ENCODE assay signal across 9 cellular contexts in the genomic region with DNA sequence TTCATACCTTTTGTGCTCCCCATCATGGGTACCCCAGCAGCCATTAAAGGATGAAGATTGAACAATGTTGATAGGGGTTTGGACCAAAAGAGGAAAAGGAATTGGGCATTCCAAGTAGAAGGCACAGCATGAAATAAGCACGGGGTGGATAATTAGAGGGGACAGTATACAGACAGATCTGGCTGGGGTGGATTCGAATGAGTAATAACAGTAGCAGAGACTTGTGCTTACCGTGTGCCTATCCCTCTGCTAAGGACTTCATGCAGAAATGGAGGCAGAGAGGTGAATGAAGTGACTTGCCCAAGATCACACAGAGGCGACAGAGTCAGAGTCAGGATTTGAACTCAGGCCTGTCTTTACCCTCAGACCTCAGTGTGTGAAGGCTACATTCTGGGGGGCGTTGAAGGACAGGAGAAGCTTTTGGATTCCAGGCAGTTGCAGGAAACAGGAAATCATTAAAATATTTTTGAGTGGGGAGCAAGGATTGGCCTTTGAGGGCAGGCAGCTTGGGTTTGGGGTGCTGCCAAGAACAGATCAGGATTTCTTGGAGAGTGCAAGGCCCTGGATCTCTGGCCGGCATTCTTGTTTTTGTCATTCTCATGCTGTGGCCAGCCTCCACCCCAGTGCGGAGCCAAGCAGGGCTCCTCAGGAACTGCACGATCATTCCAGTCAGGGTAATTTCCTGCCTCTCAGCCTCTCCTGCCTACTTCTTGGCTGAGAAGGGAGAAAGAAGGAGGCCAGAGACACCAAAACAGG. TPM values are rescaled to one million over a fixed set of nuclear protein-coding genes. Genes with fewer than 3 reads are reported as not detected.
DNase-seq lines count a peak whose midpoint lies in the region; ATAC-seq, FAIRE-seq and TF ChIP-seq lines count a peak whose summit lies in the region.
"Had no signal": no experiment of that assay in that cellular context is flagged by ENCODE, and none has a peak within 500 bp of the region (broad histone marks: within the 10 kb centered on the region; RNA-seq: fewer than 3 reads in every experiment).

No MANE protein-coding gene starts in this region.

- no peaks in the 10 kb centered on the region for H3K9me3 Mint-ChIP-seq in astrocyte (ENCODE audit: unreplicated experiment)

- H3K36me3 Mint-ChIP-seq in astrocyte (ENCODE audit: low read depth, unreplicated experiment), result peaks cover 41% of the 10 kb centered on the region

- in situ Hi-C loops in G401 (cut with HindIII; ENCODE audit: low sequenced_read_pairs), result no loop called here
- in situ Hi-C loops in gastrocnemius medialis (cut with MboI; ENCODE audit: low sequenced_read_pairs in 4 of 4), result no loop called here

- H3K4me1 Mint-ChIP-seq in astrocyte (ENCODE audit: low read depth, unreplicated experiment), result peaks cover 3% of the 10 kb centered on the region

- H3K4me2 ChIP-seq in astrocyte (ENCODE audit: low read length), result peak overlapping the region; percentile 65

- H3K27me3 ChIP-seq in astrocyte (ENCODE audit: insufficient read depth, low read length) (no peaks in the 10 kb centered on the region), right atrium auricular region (no peaks in the 10 kb centered on the region), gastrocnemius medialis (no peaks in the 10 kb centered on the region)

- H3K4me1 ChIP-seq in astrocyte (ENCODE audit: insufficient read depth, low read length) (peaks cover 15% of the 10 kb centered on the region), right atrium auricular region (peaks cover 0 to 23% of the 10 kb centered on the region in 2 donors), gastrocnemius medialis (peaks cover 19 to 21% of the 10 kb centered on the region in 2 donors)

- DNase-seq in G401 (ENCODE audit: low spot score) (peak; percentile 71), astrocyte (ENCODE audit: low read depth) (peak; percentile 95), right atrium auricular region (ENCODE audit: low spot score) (peak; percentile 92), gastrocnemius medialis (peak; percentile 76 to 84), HT-29 (ENCODE audit: low spot score) (no peak), iPS-NIHi11 (ENCODE audit: low spot score) (no peak)
- no peak for DNase-seq in stimulated activated naive CD8-positive, alpha-beta T cell treated with anti-CD3 and anti-CD28 coated beads, Interleukin-15, Interleukin-2, amounts not matched to agents 100 U/mL and 50 U/mL, for 24 hours

- H3K27ac ChIP-seq in astrocyte (ENCODE audit: low read depth, low read length), result peak overlapping the region; percentile 83
- peak overlapping the region; percentile 83 to 93 for H3K27ac ChIP-seq in right atrium auricular region
- H3K27ac ChIP-seq in gastrocnemius medialis, result peak overlapping the region; percentile 78 to 91 (median 86)

- H3K36me3 ChIP-seq in astrocyte (ENCODE audit: insufficient read depth, low read length) (peaks cover 39% of the 10 kb centered on the region), right atrium auricular region (peaks cover 52% of the 10 kb centered on the region), gastrocnemius medialis (peaks cover 0 to 50% of the 10 kb centered on the region in 2 donors)

- H3K4me3 Mint-ChIP-seq in astrocyte (ENCODE audit: unreplicated experiment), result no peak overlapping the region

- H2AFZ ChIP-seq in astrocyte (ENCODE audit: low read depth, low read length), result no peak overlapping the region

- peaks cover 21% of the 10 kb centered on the region for H4K20me1 ChIP-seq in astrocyte (ENCODE audit: insufficient read depth, low read length)

- ATAC-seq in gastrocnemius medialis (peak; percentile 88 to 96), HG02981 (IDR thresholded peaks at IDR 0.05; ENCODE audit: unreplicated experiment) (no peak)
- ATAC-seq in stimulated activated naive CD8-positive, alpha-beta T cell treated with anti-CD3 and anti-CD28 coated beads, Interleukin-15, Interleukin-2, amounts not matched to agents 100 U/mL and 50 U/mL, for 24 hours, result no peak

- TF ChIP-seq CTCF in astrocyte (IDR thresholded peaks at IDR 0.05; ENCODE audit: insufficient read depth, low read depth, low read length) (no peak), right atrium auricular region (IDR thresholded peaks at IDR 0.05) (no peak), gastrocnemius medialis (IDR thresholded peaks at IDR 0.05 in 4 of 5, conservative IDR thresholded peaks at IDR 0.05 in 1 of 5) (no peak)

- no peak for FAIRE-seq in astrocyte (lab: Jason Lieb, UNC)
- FAIRE-seq: frontal cortex had no signal

- H3K9ac ChIP-seq in astrocyte (ENCODE audit: low read length), result peak overlapping the region; percentile 70

- no peak overlapping the region for H3K4me3 ChIP-seq in astrocyte (ENCODE audit: insufficient read depth, low read depth, low read length)
- H3K4me3 ChIP-seq in right atrium auricular region, result no peak overlapping the region
- peak overlapping the region in 2 of 4 donors; percentile 4 to 14 for H3K4me3 ChIP-seq in gastrocnemius medialis

- no peaks in the 10 kb centered on the region for H3K27me3 Mint-ChIP-seq in astrocyte (ENCODE audit: low read depth, unreplicated experiment)

- no peaks in the 10 kb centered on the region for H3K9me3 ChIP-seq in astrocyte (ENCODE audit: insufficient read depth, low read depth, low read length)
- H3K9me3 ChIP-seq in right atrium auricular region, result no peaks in the 10 kb centered on the region
- no peaks in the 10 kb centered on the region for H3K9me3 ChIP-seq in gastrocnemius medialis

- H3K79me2 ChIP-seq in astrocyte (ENCODE audit: insufficient read depth, low read length), result peaks cover 5% of the 10 kb centered on the region

- intact Hi-C loops in gastrocnemius medialis (cut with DNase I; ENCODE audit: low total_unique reads), result no loop called here

- no peak overlapping the region for H3K27ac Mint-ChIP-seq in astrocyte (ENCODE audit: unreplicated experiment)

- no peak for TF ChIP-seq POLR2A in gastrocnemius medialis (IDR thresholded peaks at IDR 0.05)

RNA-seq across cellular contexts. Expression of a gene that starts 18.7 kb away (rescaled TPM):
- total RNA-seq in G401 (2014; rRNA removed; shearing (Covaris generic)), result 54.0 and 61.7 TPM in 2 replicates
- total RNA-seq in astrocyte (42.0 and 43.2 TPM in 2 replicates), right atrium auricular region (10 to 100 TPM; 34.8 to 54.3 TPM), gastrocnemius medialis (10 to 100 TPM; 48.1 to 65.3 (median 50.2) TPM)
- total RNA-seq in HT-29 (2014; rRNA removed; shearing (Covaris generic)), result 109 and 115 TPM in 2 replicates

RNA-seq across cellular contexts. Expression of a gene that starts 19.0 kb away (rescaled TPM):
- 35.9 and 71.8 TPM in 2 replicates for total RNA-seq in G401 (2014; rRNA removed; shearing (Covaris generic))
- total RNA-seq in astrocyte, result 27.0 and 29.9 TPM in 2 replicates
- total RNA-seq in right atrium auricular region, result 10 to 100 TPM; 29.9 to 32.3 TPM
- total RNA-seq in gastrocnemius medialis, result 10 to 100 TPM; 25.5 to 48.1 (median 37.7) TPM
- total RNA-seq in HT-29 (2014; rRNA removed; shearing (Covaris generic)), result 59.7 and 64.3 TPM in 2 replicates

RNA-seq across cellular contexts. Expression of a gene that starts 30.0 kb away (rescaled TPM):
- total RNA-seq in G401 (2014; rRNA removed; shearing (Covaris generic)), result 44.2 and 64.2 TPM in 2 replicates
- total RNA-seq in astrocyte (95.0 and 98.6 TPM in 2 replicates), right atrium auricular region (10 to 100 TPM; 48.5 to 97.6 TPM), gastrocnemius medialis (10 to 100 TPM; 30.9 to 63.7 (median 59.2) TPM)
- 220 and 230 TPM in 2 replicates for total RNA-seq in HT-29 (2014; rRNA removed; shearing (Covaris generic))

RNA-seq across cellular contexts. Expression of a gene that starts 34.4 kb away (rescaled TPM):
- 1.1 and 1.9 TPM in 2 replicates for total RNA-seq in G401 (2014; rRNA removed; shearing (Covaris generic))
- 21.6 and 28.0 TPM in 2 replicates for total RNA-seq in astrocyte
- 100 to 1,000 TPM; 107 to 202 TPM for total RNA-seq in right atrium auricular region
- 100 to 1,000 TPM in 2 of 4 donors, 10 to 100 TPM in 2; 72.2 to 202 (median 132) TPM for total RNA-seq in gastrocnemius medialis
- total RNA-seq in HT-29 (2014; rRNA removed; shearing (Covaris generic)), result 124 and 131 TPM in 2 replicates

RNA-seq across cellular contexts. Expression of a gene that starts 36.4 kb away (rescaled TPM):
- total RNA-seq in G401 (2014; rRNA removed; shearing (Covaris generic)), result not detected in 2 replicates
- total RNA-seq in astrocyte (0.79 and 1.1 TPM in 2 replicates), right atrium auricular region (1 to 10 TPM; 5.3 to 9.7 TPM), gastrocnemius medialis (1 to 10 TPM; 2.3 to 5.4 (median 3.7) TPM)
- not detected in 2 replicates for total RNA-seq in HT-29 (2014; rRNA removed; shearing (Covaris generic))

Comparison
In these comparisons a context has a peak if more than half of its experiments do, and no peak if none do; other contexts are left out.
1. DNase-seq: peak in G401 (single experiment), astrocyte (single experiment), right atrium auricular region (single experiment) and gastrocnemius medialis (2 of 2); none in HT-29 (single experiment), iPS-NIHi11 (single experiment) and stimulated activated naive CD8-positive, alpha-beta T cell treated with anti-CD3 and anti-CD28 coated beads, Interleukin-15, Interleukin-2, amounts not matched to agents 100 U/mL and 50 U/mL, for 24 hours (single experiment).
2. ATAC-seq: peak in gastrocnemius medialis (2 of 2); none in HG02981 (single experiment) and stimulated activated naive CD8-positive, alpha-beta T cell treated with anti-CD3 and anti-CD28 coated beads, Interleukin-15, Interleukin-2, amounts not matched to agents 100 U/mL and 50 U/mL, for 24 hours (single experiment).
3. Peak in every context shown above with its lines, with median percentiles within 50 percentile points of each other: H3K27ac ChIP-seq.